Comparison of ENCODE assay signal across 10 cellular contexts in the genomic region with DNA sequence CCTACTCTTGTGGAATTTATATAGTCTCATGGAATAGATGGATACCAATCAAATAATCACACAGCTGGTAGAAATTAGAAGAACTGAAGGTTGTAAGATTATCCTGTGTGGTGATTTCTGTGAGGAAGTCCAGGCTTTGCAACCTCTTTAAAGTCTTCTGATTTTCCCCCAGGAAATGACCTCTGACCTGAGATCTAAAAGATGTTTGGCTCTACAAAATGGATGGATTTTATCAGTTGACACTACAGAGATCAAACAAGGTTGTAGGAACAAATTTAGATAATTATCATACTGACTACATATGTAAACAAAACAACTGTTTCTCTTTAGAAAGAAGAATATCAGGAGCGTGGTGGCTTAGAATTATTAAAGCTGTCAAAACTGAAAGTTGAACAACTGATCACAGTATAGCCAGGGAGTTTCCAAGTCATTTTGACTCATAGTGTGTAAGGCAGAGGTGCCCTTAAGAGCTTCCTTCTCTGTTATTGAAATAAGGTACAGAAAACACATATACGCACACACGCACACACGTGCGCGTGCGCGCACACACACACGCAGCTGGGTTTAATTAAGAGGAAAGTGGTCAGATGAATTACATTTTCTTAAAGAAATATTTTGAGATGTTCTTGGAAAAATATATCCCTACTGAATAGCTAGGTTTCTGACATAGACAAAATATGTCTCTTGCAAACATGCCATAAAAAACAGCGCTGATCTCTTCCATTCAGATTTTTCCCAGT. TPM values are rescaled to one million over a fixed set of nuclear protein-coding genes. Genes with fewer than 3 reads are reported as not detected.
DNase-seq lines count a peak whose midpoint lies in the region; ATAC-seq, FAIRE-seq and TF ChIP-seq lines count a peak whose summit lies in the region.
"Had no signal": no experiment of that assay in that cellular context is flagged by ENCODE, and none has a peak within 500 bp of the region (broad histone marks: within the 10 kb centered on the region; RNA-seq: fewer than 3 reads in every experiment).

No MANE protein-coding gene starts in this region.

- H3K9ac ChIP-seq in GM12878 (ENCODE audit: control insufficient read depth, insufficient read depth, low read length) = 0 out of 2 replicates have a peak overlapping the region, but pooled peaks have one; percentile 7

- DNase-seq in GM12865 (ENCODE audit: low read depth) (peak; percentile 81), GM12878 (ENCODE audit: low read depth, low spot score) (peak; percentile 70), breast epithelium (ENCODE audit: low spot score in 2 of 2) (no peak), NCI-H1092 treated with DMSO at 0.1 percent for 48 hours (lab: John Stamatoyannopoulos, UW) (no peak), SKM-1 (lab: John Stamatoyannopoulos, UW; ENCODE audit: unreplicated experiment) (no peak), cortex of kidney (lab: John Stamatoyannopoulos, UW) (no peak)
- DNase-seq: NCI-H345 had no signal

- ATAC-seq in GM19468 (IDR thresholded peaks at IDR 0.05; ENCODE audit: extremely low read depth, unreplicated experiment) (peak; percentile 47), HG03095 (IDR thresholded peaks at IDR 0.05; ENCODE audit: unreplicated experiment) (peak; percentile 84), GM12878 (peak; percentile 98)

- TF ChIP-seq EP300 in GM12878 (IDR thresholded peaks at IDR 0.05; ENCODE audit: borderline replicate concordance in 1 of 2, control insufficient read depth in 1 of 2, low read depth in 2 of 2, low read length in 2 of 2) = peak; percentile 64 to 69; a peak in 2 of 4 replicates

- POLR2A ChIA-PET in GM12878 (lab: Charles Lee) = interaction anchor here (0.6 to 1.8 kb wide), 14 partner anchors 9 to 1834 kb away, joined by 3 to 16 read pairs (median 4); partner anchors contain the start of gene LGALSL

- H3K27ac ChIP-seq in GM12878 (ENCODE audit: control insufficient read depth, insufficient read depth) (peak overlapping the region; percentile 57), breast epithelium (no peak overlapping the region)

- H3K9me3 ChIP-seq in GM12878 (replicated peaks; ENCODE audit: control insufficient read depth, insufficient read depth, low read length) = no peaks in the 10 kb centered on the region
- no peaks in the 10 kb centered on the region for H3K9me3 ChIP-seq in breast epithelium

- no peaks in the 10 kb centered on the region for H3K27me3 ChIP-seq in GM12878 (replicated peaks in 1 of 2; ENCODE audit: control insufficient read depth in 2 of 2, insufficient read depth in 2 of 2, low read length in 1 of 2)
- H3K27me3 ChIP-seq in breast epithelium = no peaks in the 10 kb centered on the region

- H3K4me2 ChIP-seq in GM12878 (ENCODE audit: control insufficient read depth, insufficient read depth) = peak overlapping the region; percentile 46

- no peaks in the 10 kb centered on the region for H3K79me2 ChIP-seq in GM12878 (ENCODE audit: control insufficient read depth, insufficient read depth, low read length)

- BruUV-seq in GM12878 (replicated peaks; lab: Mats Ljungman, UMichigan) = no TSS peak

- no peaks in the 10 kb centered on the region; the same call in 1 of the 2 replicates for H4K20me1 ChIP-seq in GM12878 (ENCODE audit: control insufficient read depth, insufficient read depth)

- SMC1A ChIA-PET in GM12878 (lab: Charles Lee; ENCODE audit: uncharacterized antibody, unreplicated experiment) = interaction anchor here (0.6 to 4.7 kb wide), 23 partner anchors 9 to 150 kb away, joined by 3 to 33 read pairs (median 4); no protein-coding TSS in a partner anchor

- in situ Hi-C loops in GM12878 (cut with MboI) = no loop called here

- H3K4me1 ChIP-seq in GM12878 (ENCODE audit: control insufficient read depth, insufficient read depth, low read length) (peaks cover 12% of the 10 kb centered on the region; the same call in 1 of the 2 replicates), breast epithelium (no peaks in the 10 kb centered on the region)

- TF ChIP-seq CTCF in GM12865 (IDR thresholded peaks at IDR 0.05; ENCODE audit: insufficient read depth, low read depth, low read length, missing control alignments) (no peak), GM12878 (IDR thresholded peaks at IDR 0.05 in 2 of 3, conservative IDR thresholded peaks at IDR 0.05 in 1 of 3; ENCODE audit: control insufficient read depth in 2 of 3, extremely low read depth in 1 of 3, insufficient read depth in 1 of 3, low read depth in 3 of 3, low read length in 3 of 3) (no peak), breast epithelium (IDR thresholded peaks at IDR 0.05) (no peak)

- peak overlapping the region; percentile 49 for H2AFZ ChIP-seq in GM12878 (ENCODE audit: control insufficient read depth, low read depth, low read length)

- RAD21 ChIA-PET in GM12878 (lab: Charles Lee; ENCODE audit: unreplicated experiment) = interaction anchor here (0.6 to 2.4 kb wide), 21 partner anchors 11 to 148 kb away, joined by 3 to 24 read pairs (median 5); no protein-coding TSS in a partner anchor

- 84% methylated on average over 10 of the region's 10 CpGs for WGBS in GM12878 (ENCODE audit: insufficient coverage, insufficient replicate concordance, low lambda C conversion rate, missing lambda C conversion rate)

- H3K4me3 ChIP-seq in GM12865 (ENCODE audit: low read depth, low read length) (no peak overlapping the region), GM12878 (no peak overlapping the region), breast epithelium (no peak overlapping the region)

- FAIRE-seq in GM12878 (lab: Jason Lieb, UNC) = peak; percentile 23
- FAIRE-seq: astrocyte had no signal

- CTCF ChIA-PET in GM12878 (lab: Yijun Ruan, JAX) = interaction anchor here (0.9 to 3.8 kb wide), 8 partner anchors 11 to 151 kb away, joined by 3 to 16 read pairs (median 4); no protein-coding TSS in a partner anchor

- TF ChIP-seq POLR2A in GM12878 (IDR thresholded peaks at IDR 0.05; ENCODE audit: low read depth, low read length) (no peak), breast epithelium (IDR thresholded peaks at IDR 0.05) (no peak)

- no peak for TF ChIP-seq RAD21 in GM12878 (IDR thresholded peaks at IDR 0.05; ENCODE audit: insufficient read depth, low read depth, low read length)

- no peaks in the 10 kb centered on the region for H3K36me3 ChIP-seq in GM12878 (ENCODE audit: control insufficient read depth in 2 of 2, insufficient read depth in 2 of 2, low read length in 1 of 2)
- H3K36me3 ChIP-seq in breast epithelium = no peaks in the 10 kb centered on the region

- intact Hi-C loops in GM12878 (cut with micrococcal nuclease; ENCODE audit: unreplicated experiment) = no loop called here
- intact Hi-C loops in breast epithelium (cut with DNase I; ENCODE audit: low total_unique reads) = no loop called here

TF ChIP-seq in GM12878, 131 proteins besides CTCF, POLR2A, EP300 and RAD21 (continues in another document):
- TF ChIP-seq DPF2 (IDR thresholded peaks at IDR 0.05) (peak; percentile 80), SUPT20H (IDR thresholded peaks at IDR 0.05; ENCODE audit: borderline replicate concordance, control insufficient read depth, low read depth, low read length) (no peak), MEF2B (IDR thresholded peaks at IDR 0.05; ENCODE audit: partially characterized antibody, poor library complexity, severe bottlenecking) (peak; percentile 43), MTA3 (IDR thresholded peaks at IDR 0.05; ENCODE audit: borderline replicate concordance, low read length) (peak; percentile 84), NFXL1 (IDR thresholded peaks at IDR 0.05; ENCODE audit: borderline replicate concordance) (no peak), PAX5 (IDR thresholded peaks at IDR 0.05; ENCODE audit: borderline replicate concordance, low read depth, low read length) (peak; percentile 40; the same call in 1 of the 2 replicates), SMARCA5 (IDR thresholded peaks at IDR 0.05) (peak; percentile 75; the same call in 1 of the 2 replicates), TARDBP (IDR thresholded peaks at IDR 0.05; ENCODE audit: borderline replicate concordance) (no peak; the same call in 1 of the 2 replicates), CREB1 (IDR thresholded peaks at IDR 0.05; ENCODE audit: low read depth) (0 out of 2 replicates have a peak, but pooled peaks have one; percentile 33)

RNA-seq across cellular contexts. Expression of gene PELI1, which starts 35.5 kb away (rescaled TPM):
- total RNA-seq in GM12878 (2013; cell fraction: nucleolus; rRNA removed) = 104 and 128 TPM in 2 replicates
- 40.7 and 46.1 TPM in 2 replicates for total RNA-seq in GM12878 (2014; rRNA removed)
- total RNA-seq in GM12878 (2014; rRNA removed; fragmentation: Illumina TruSeq; extraction: Trizol) = 32.9 and 33.9 TPM in 2 replicates
- 54.6 and 55.4 TPM in 2 replicates for total RNA-seq in GM12878 (2021)
- polyA plus RNA-seq in GM12878 (2011; ENCODE audit: low read depth) = 19.2 TPM
- polyA plus RNA-seq in GM12878 (2011; rRNA removed) = 92.0 and 137 TPM in 2 replicates
- 36.5 and 40.9 TPM in 2 replicates for polyA plus RNA-seq in GM12878 (2011; cell fraction: cytosol; rRNA removed)
- 48.4 and 49.6 TPM in 2 replicates for polyA plus RNA-seq in GM12878 (2011; cell fraction: nucleus; rRNA removed)
- polyA plus RNA-seq in GM12878 (2012) = 24.6 and 25.7 TPM in 2 replicates
- 38.9 and 47.6 TPM in 2 replicates for polyA plus RNA-seq in GM12878 (2014; fragmentation: Illumina TruSeq; extraction: Trizol)
- 10 to 100 TPM; 12.1 to 13.2 TPM for polyA plus RNA-seq in GM12878 (2014; fragmentation: Nextera tagmentation; extraction: Ambion mirVana)
- 35.0 and 36.7 TPM in 2 replicates for polyA plus RNA-seq in GM12878 (2014; rRNA removed)
- 10 to 100 TPM; 43.9 to 45.3 TPM for polyA plus RNA-seq in GM12878 (2016; fragmentation: Nextera tagmentation; extraction: Ambion mirVana)
- 60.6 and 77.2 TPM in 2 replicates for polyA minus RNA-seq in GM12878 (2011; rRNA and poly(A)+ RNA removed)
- polyA minus RNA-seq in GM12878 (2011; cell fraction: cytosol; rRNA and poly(A)+ RNA removed) = 25.8 and 30.8 TPM in 2 replicates
- 71.6 and 122 TPM in 2 replicates for polyA minus RNA-seq in GM12878 (2011; cell fraction: nucleus; rRNA and poly(A)+ RNA removed)
- 10 to 100 TPM; 31.8 to 51.7 (median 40.6) TPM for total RNA-seq in breast epithelium

Comparison
In these comparisons a context has a peak if more than half of its experiments do, and no peak if none do; other contexts are left out.
1. DNase-seq: peak in GM12865 (single experiment) and GM12878 (single experiment); none in breast epithelium (0 of 2), NCI-H1092 treated with DMSO at 0.1 percent for 48 hours (single experiment), SKM-1 (single experiment) and cortex of kidney (single experiment).
2. ATAC-seq: peak in every context shown above with its lines; median percentile 98 in GM12878; 84 in HG03095; 47 in GM19468.